8 cellular contexts compared by ENCODE assay signal in the genomic region with DNA sequence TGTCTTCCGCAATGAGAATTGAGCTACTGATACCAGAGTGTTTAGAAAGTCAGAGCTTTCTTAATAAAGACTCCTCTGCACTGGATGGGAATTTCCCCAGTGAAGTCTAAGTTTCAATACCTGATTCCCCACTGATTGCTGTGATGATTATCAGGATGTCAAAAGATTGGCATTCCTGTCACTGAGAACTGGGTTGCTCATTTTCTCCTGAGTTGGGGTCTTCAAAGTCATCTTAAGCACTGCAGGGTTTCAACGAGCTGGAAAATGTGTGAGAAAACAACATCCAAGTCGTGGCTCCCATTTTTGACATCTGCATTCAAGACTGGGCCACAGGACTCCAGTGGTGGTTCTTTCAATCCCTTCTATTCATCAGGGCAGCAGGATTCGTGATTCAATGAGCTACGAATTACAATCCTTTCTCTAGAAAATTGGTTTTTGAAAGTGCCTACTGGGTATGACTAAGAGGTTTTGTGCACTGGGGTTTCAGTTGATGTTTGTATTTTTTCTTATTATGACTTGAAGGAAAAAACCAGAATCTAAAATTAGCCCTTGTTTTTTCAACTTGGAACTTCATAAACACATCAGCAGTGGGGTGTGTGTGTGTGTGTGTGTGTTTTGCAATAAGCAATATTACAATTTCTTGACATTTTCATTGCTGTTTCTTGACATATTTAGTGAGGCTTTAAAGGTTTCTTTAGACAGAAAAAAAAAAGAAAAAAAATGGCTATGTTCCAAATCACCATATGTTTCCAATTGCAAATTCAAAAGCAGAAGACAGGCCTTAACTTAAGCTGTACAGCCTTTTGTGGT.
DNase-seq lines count a peak whose midpoint lies in the region; ATAC-seq, FAIRE-seq and TF ChIP-seq lines count a peak whose summit lies in the region.

No MANE protein-coding gene starts in this region.

- 31% methylated on average over 5 of the region's 5 CpGs for WGBS in SK-N-SH (ENCODE audit: low lambda C conversion rate)
- WGBS in pancreas, 2 donors: 63 to 68% methylated on average over 5 of the region's 5 CpGs
- WGBS in upper lobe of left lung, 2 donors: 69 to 79% methylated on average over 5 of the region's 5 CpGs

- no peak for TF ChIP-seq POLR2A in upper lobe of left lung (IDR thresholded peaks at IDR 0.05)

- H3K27me3 ChIP-seq in SK-N-SH (ENCODE audit: insufficient read depth) (no peaks in the 10 kb centered on the region), pancreas (no peaks in the 10 kb centered on the region), upper lobe of left lung (no peaks in the 10 kb centered on the region)

- TF ChIP-seq EP300 in SK-N-SH (IDR thresholded peaks at IDR 0.05; ENCODE audit: borderline replicate concordance in 1 of 2, low read depth in 1 of 2, low read length in 1 of 2) (no peak), upper lobe of left lung (IDR thresholded peaks at IDR 0.05) (no peak)

- no peaks in the 10 kb centered on the region for H3K36me3 ChIP-seq in SK-N-SH (replicated peaks in 1 of 2; ENCODE audit: control insufficient read depth in 1 of 2, insufficient read depth in 2 of 2, low read length in 1 of 2)
- H3K36me3 ChIP-seq in pancreas: no peaks in the 10 kb centered on the region
- H3K36me3 ChIP-seq in upper lobe of left lung: no peaks in the 10 kb centered on the region

- FAIRE-seq in pancreas (lab: Jason Lieb, UNC): no peak

- CTCF ChIA-PET in SK-N-SH (lab: Yijun Ruan, JAX): interaction anchor here (2.5 kb wide), 1 partner anchor 12 kb away, joined by 6 read pairs; no protein-coding TSS in a partner anchor

- H3K9me3 ChIP-seq in SK-N-SH: no peaks in the 10 kb centered on the region
- no peaks in the 10 kb centered on the region for H3K9me3 ChIP-seq in pancreas
- no peaks in the 10 kb centered on the region for H3K9me3 ChIP-seq in upper lobe of left lung

- POLR2A ChIA-PET in SK-N-SH (lab: Yijun Ruan, JAX): no interaction called here

- H3F3A ChIP-seq in SK-N-SH (replicated peaks; ENCODE audit: insufficient read depth): no peaks in the 10 kb centered on the region

- no peak overlapping the region for H2AFZ ChIP-seq in SK-N-SH (ENCODE audit: low read depth)

- H4K20me1 ChIP-seq in SK-N-SH (ENCODE audit: insufficient read depth): no peaks in the 10 kb centered on the region

- ATAC-seq in GM18867 (IDR thresholded peaks at IDR 0.05; ENCODE audit: unreplicated experiment) (peak; percentile 87), HG02588 (IDR thresholded peaks at IDR 0.05; ENCODE audit: unreplicated experiment) (peak; percentile 80), pancreas (no peak), upper lobe of left lung (ENCODE audit: low FRiP score in 2 of 2) (no peak)

- H3K27ac ChIP-seq in SK-N-SH (ENCODE audit: low read depth in 2 of 2, low read length in 1 of 2): no peak overlapping the region
- H3K27ac ChIP-seq in pancreas: no peak overlapping the region
- H3K27ac ChIP-seq in upper lobe of left lung: peak overlapping the region in 1 of 4 donors; percentile 16

- H3K79me2 ChIP-seq in SK-N-SH (ENCODE audit: insufficient read depth): no peaks in the 10 kb centered on the region

- H3K4me3 ChIP-seq in SK-N-SH (ENCODE audit: low read depth in 2 of 2, low read length in 1 of 2) (no peak overlapping the region), pancreas (no peak overlapping the region), upper lobe of left lung (no peak overlapping the region)

- no peaks in the 10 kb centered on the region for H3K9me2 ChIP-seq in SK-N-SH

- no peak overlapping the region for H3K9ac ChIP-seq in SK-N-SH

- in situ Hi-C loops in ACHN (cut with HindIII; ENCODE audit: low pct_ligation_motif_present, low pct_unique_long_range_greater_than_20kb, low sequenced_read_pairs): no loop called here

- no peak for TF ChIP-seq RAD21 in SK-N-SH (IDR thresholded peaks at IDR 0.05; ENCODE audit: low read length)

- no peak for TF ChIP-seq CTCF in SK-N-SH (IDR thresholded peaks at IDR 0.05)
- TF ChIP-seq CTCF in pancreas (IDR thresholded peaks at IDR 0.05): no peak
- TF ChIP-seq CTCF in upper lobe of left lung (IDR thresholded peaks at IDR 0.05): no peak

- intact Hi-C loops in pancreas (cut with DNase I): no loop called here

- H3K4me2 ChIP-seq in SK-N-SH: no peak overlapping the region

- H3K4me1 ChIP-seq in SK-N-SH (ENCODE audit: control insufficient read depth in 1 of 2, insufficient read depth in 2 of 2, low read depth in 1 of 2, low read length in 1 of 2): peaks cover 0 to 6% of the 10 kb centered on the region in 2 experiments; a peak in 2 of 4 replicates
- H3K4me1 ChIP-seq in pancreas: no peaks in the 10 kb centered on the region
- H3K4me1 ChIP-seq in upper lobe of left lung: no peaks in the 10 kb centered on the region

- DNase-seq in SK-N-SH (no peak), iPS-NIHi11 (ENCODE audit: low spot score) (peak; percentile 17), pancreas (no peak), upper lobe of left lung (no peak), ACHN (no peak), NCI-H1105 (lab: John Stamatoyannopoulos, UW) (no peak)

TF ChIP-seq in SK-N-SH, 30 proteins besides CTCF, POLR2A, EP300 and RAD21:
- no peak for TF ChIP-seq JUND (IDR thresholded peaks at IDR 0.05)
- TF ChIP-seq NFIC (IDR thresholded peaks at IDR 0.05; ENCODE audit: borderline replicate concordance): peak; percentile 7; the same call in 1 of the 2 replicates
- TF ChIP-seq, protein P1, sequence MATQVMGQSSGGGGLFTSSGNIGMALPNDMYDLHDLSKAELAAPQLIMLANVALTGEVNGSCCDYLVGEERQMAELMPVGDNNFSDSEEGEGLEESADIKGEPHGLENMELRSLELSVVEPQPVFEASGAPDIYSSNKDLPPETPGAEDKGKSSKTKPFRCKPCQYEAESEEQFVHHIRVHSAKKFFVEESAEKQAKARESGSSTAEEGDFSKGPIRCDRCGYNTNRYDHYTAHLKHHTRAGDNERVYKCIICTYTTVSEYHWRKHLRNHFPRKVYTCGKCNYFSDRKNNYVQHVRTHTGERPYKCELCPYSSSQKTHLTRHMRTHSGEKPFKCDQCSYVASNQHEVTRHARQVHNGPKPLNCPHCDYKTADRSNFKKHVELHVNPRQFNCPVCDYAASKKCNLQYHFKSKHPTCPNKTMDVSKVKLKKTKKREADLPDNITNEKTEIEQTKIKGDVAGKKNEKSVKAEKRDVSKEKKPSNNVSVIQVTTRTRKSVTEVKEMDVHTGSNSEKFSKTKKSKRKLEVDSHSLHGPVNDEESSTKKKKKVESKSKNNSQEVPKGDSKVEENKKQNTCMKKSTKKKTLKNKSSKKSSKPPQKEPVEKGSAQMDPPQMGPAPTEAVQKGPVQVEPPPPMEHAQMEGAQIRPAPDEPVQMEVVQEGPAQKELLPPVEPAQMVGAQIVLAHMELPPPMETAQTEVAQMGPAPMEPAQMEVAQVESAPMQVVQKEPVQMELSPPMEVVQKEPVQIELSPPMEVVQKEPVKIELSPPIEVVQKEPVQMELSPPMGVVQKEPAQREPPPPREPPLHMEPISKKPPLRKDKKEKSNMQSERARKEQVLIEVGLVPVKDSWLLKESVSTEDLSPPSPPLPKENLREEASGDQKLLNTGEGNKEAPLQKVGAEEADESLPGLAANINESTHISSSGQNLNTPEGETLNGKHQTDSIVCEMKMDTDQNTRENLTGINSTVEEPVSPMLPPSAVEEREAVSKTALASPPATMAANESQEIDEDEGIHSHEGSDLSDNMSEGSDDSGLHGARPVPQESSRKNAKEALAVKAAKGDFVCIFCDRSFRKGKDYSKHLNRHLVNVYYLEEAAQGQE (IDR thresholded peaks at IDR 0.05; ENCODE audit: low read depth, low read length): no peak
- TF ChIP-seq TAF1 (IDR thresholded peaks at IDR 0.05; ENCODE audit: borderline replicate concordance, low read depth, low read length): no peak
- TF ChIP-seq RXRA (IDR thresholded peaks at IDR 0.05; ENCODE audit: borderline replicate concordance, low read depth): no peak
- no peak for TF ChIP-seq RFX5 (IDR thresholded peaks at IDR 0.05; ENCODE audit: low read length)
- TF ChIP-seq CHD2 (IDR thresholded peaks at IDR 0.05; ENCODE audit: low read length, partially characterized antibody): no peak
- peak; percentile 41 for TF ChIP-seq TCF12 (IDR thresholded peaks at IDR 0.05)
- TF ChIP-seq GABPA (IDR thresholded peaks at IDR 0.05; ENCODE audit: low read depth): no peak
- TF ChIP-seq FOSL2 (IDR thresholded peaks at IDR 0.05; ENCODE audit: borderline replicate concordance, low read depth): no peak
- TF ChIP-seq ELF1 (IDR thresholded peaks at IDR 0.05): no peak
- TF ChIP-seq, protein P2, sequence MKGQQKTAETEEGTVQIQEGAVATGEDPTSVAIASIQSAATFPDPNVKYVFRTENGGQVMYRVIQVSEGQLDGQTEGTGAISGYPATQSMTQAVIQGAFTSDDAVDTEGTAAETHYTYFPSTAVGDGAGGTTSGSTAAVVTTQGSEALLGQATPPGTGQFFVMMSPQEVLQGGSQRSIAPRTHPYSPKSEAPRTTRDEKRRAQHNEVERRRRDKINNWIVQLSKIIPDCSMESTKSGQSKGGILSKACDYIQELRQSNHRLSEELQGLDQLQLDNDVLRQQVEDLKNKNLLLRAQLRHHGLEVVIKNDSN (IDR thresholded peaks at IDR 0.05; ENCODE audit: borderline replicate concordance, low read depth): no peak
- TF ChIP-seq, protein P3, sequence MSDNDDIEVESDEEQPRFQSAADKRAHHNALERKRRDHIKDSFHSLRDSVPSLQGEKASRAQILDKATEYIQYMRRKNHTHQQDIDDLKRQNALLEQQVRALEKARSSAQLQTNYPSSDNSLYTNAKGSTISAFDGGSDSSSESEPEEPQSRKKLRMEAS (IDR thresholded peaks at IDR 0.05; ENCODE audit: low read depth): no peak
TF ChIP-seq in SK-N-SH: peak in this region for 2.

Comparison
In these comparisons a context has a peak if more than half of its experiments do, and no peak if none do; other contexts are left out.
1. ATAC-seq: peak in GM18867 (single experiment) and HG02588 (single experiment); none in pancreas (0 of 4) and upper lobe of left lung (0 of 2).